ENCODE assay signal across 8 cellular contexts in genomic region chr1:108963052-108963686, GRCh38. TPM values are rescaled to one million over a fixed set of nuclear protein-coding genes. Genes with fewer than 3 reads are reported as not detected.
A peak's percentile ranks its signal among the peaks of the same experiment; 100 is the strongest.
DNase-seq lines count a peak whose midpoint lies in the region; ATAC-seq and TF ChIP-seq lines count a peak whose summit lies in the region.

TSS of gene CLCC1 (minus strand) at chr1:108963484. CDS start at chr1:108950437, 13,047 bp downstream.

- peak within 1 kb of the TSS; percentile 47 for H3K4me2 ChIP-seq in KMS-11

- ATAC-seq in GM21723 (IDR thresholded peaks at IDR 0.05; ENCODE audit: unreplicated experiment), result peak; percentile 92
- peak; percentile 95 to 96 for ATAC-seq in activated T-cell treated with anti-CD3 and anti-CD28 coated beads, Interleukin-2, amount 50 U/mL, for 72 hours (replicated peaks in 1 of 2)

- H3K9me3 ChIP-seq in Peyer's patch (no peaks in the 10 kb centered on the region), esophagus muscularis mucosa (no peaks in the 10 kb centered on the region)

- intact Hi-C loops in esophagus muscularis mucosa (cut with DNase I), result loop anchor here (5.0 kb wide), 1 partner anchor 149 kb away; the partner anchor contains the start of gene ELAPOR1

- TF ChIP-seq CTCF in KMS-11 (conservative IDR thresholded peaks at IDR 0.05; ENCODE audit: low read depth, low read length) (no peak), Peyer's patch (IDR thresholded peaks at IDR 0.05) (peak in 1 of 6 experiments; percentile 26), esophagus muscularis mucosa (IDR thresholded peaks at IDR 0.05) (peak in 1 of 3 experiments; percentile 8)

- peaks cover 12% of the 10 kb centered on the region for H3K79me2 ChIP-seq in KMS-11 (ENCODE audit: insufficient read depth, low read depth)

- TF ChIP-seq POLR2A in Peyer's patch (IDR thresholded peaks at IDR 0.05) (peak; percentile 88 to 91), esophagus muscularis mucosa (IDR thresholded peaks at IDR 0.05; ENCODE audit: low read depth) (peak; percentile 74)

- H3K36me3 ChIP-seq in KMS-11 (ENCODE audit: insufficient read depth) (no peaks in the 10 kb centered on the region), Peyer's patch (peaks cover 0 to 9% (median 0%) of the 10 kb centered on the region in 3 donors), esophagus muscularis mucosa (peaks cover 0 to 14% (median 0%) of the 10 kb centered on the region in 4 donors)

- peaks cover 16% of the 10 kb centered on the region for H3K4me1 Mint-ChIP-seq in activated T-cell treated with anti-CD3 and anti-CD28 coated beads, Interleukin-2, amount 50 U/mL, for 72 hours (ENCODE audit: low read depth)

- peaks cover 4% of the 10 kb centered on the region in 2 donors for H3K36me3 Mint-ChIP-seq in activated T-cell treated with anti-CD3 and anti-CD28 coated beads, Interleukin-2, amount 50 U/mL, for 72 hours (ENCODE audit: insufficient read depth in 2 of 2)

- peak within 1 kb of the TSS; percentile 87 to 94 for H3K4me3 Mint-ChIP-seq in activated T-cell treated with anti-CD3 and anti-CD28 coated beads, Interleukin-2, amount 50 U/mL, for 72 hours

- H3K27me3 Mint-ChIP-seq in activated T-cell treated with anti-CD3 and anti-CD28 coated beads, Interleukin-2, amount 50 U/mL, for 72 hours (ENCODE audit: low read depth), result no peaks in the 10 kb centered on the region

- TF ChIP-seq EP300 in esophagus muscularis mucosa (IDR thresholded peaks at IDR 0.05), result no peak

- H3K27ac Mint-ChIP-seq in activated T-cell treated with anti-CD3 and anti-CD28 coated beads, Interleukin-2, amount 50 U/mL, for 72 hours, result peak within 1 kb of the TSS; percentile 93

- H3K4me3 ChIP-seq in KMS-11 (IDR thresholded peaks at IDR 0.05; ENCODE audit: insufficient read depth, low read depth, low read length) (peak within 1 kb of the TSS; percentile 5), Peyer's patch (peak within 1 kb of the TSS; percentile 66 to 88 (median 78)), esophagus muscularis mucosa (peak within 1 kb of the TSS; percentile 69 to 88 (median 80))

- peaks cover 5% of the 10 kb centered on the region for H3K4me1 ChIP-seq in KMS-11 (ENCODE audit: low read depth, poor library complexity, severe bottlenecking)
- peaks cover 0 to 14% (median 6%) of the 10 kb centered on the region in 4 donors for H3K4me1 ChIP-seq in Peyer's patch
- H3K4me1 ChIP-seq in esophagus muscularis mucosa, result peaks cover 26 to 42% (median 34%) of the 10 kb centered on the region in 4 donors

- H4K20me1 ChIP-seq in KMS-11 (ENCODE audit: insufficient read depth), result no peaks in the 10 kb centered on the region

- DNase-seq in DMS53 (lab: John Stamatoyannopoulos, UW) (peak; percentile 99), Peyer's patch (peak; percentile 96 to 98 (median 97)), esophagus muscularis mucosa (ENCODE audit: extremely low spot score) (peak; percentile 99), myocyte (ENCODE audit: low read depth) (peak; percentile 95)
- DNase-seq in activated T-cell treated with anti-CD3 and anti-CD28 coated beads, Interleukin-2, amount 50 U/mL, for 72 hours, result peak; percentile 93 to 95
- DNase-seq in stimulated activated CD8-positive, alpha-beta memory T cell treated with anti-CD3 and anti-CD28 coated beads, Interleukin-7, amount 100 ng/mL, for 48 hours (ENCODE audit: extremely low read depth in 1 of 2, low read depth in 1 of 2), result peak; percentile 81 to 91

- no peaks in the 10 kb centered on the region for H3K9me3 Mint-ChIP-seq in activated T-cell treated with anti-CD3 and anti-CD28 coated beads, Interleukin-2, amount 50 U/mL, for 72 hours

- H3K9ac ChIP-seq in KMS-11, result peak within 1 kb of the TSS; percentile 94

- H3K27ac ChIP-seq in KMS-11, result peak within 1 kb of the TSS; percentile 97
- peak within 1 kb of the TSS; percentile 92 to 100 (median 97) for H3K27ac ChIP-seq in Peyer's patch
- H3K27ac ChIP-seq in esophagus muscularis mucosa (replicated peaks in 1 of 4), result peak within 1 kb of the TSS; percentile 93 to 99 (median 96)

- H3K27me3 ChIP-seq in KMS-11 (ENCODE audit: insufficient read depth, low read depth), result no peaks in the 10 kb centered on the region
- H3K27me3 ChIP-seq in Peyer's patch, result no peaks in the 10 kb centered on the region
- no peaks in the 10 kb centered on the region for H3K27me3 ChIP-seq in esophagus muscularis mucosa

- WGBS in esophagus muscularis mucosa, result under 1% methylated on average over 52 of the region's 72 CpGs

- peak within 1 kb of the TSS; percentile 71 for H2AFZ ChIP-seq in KMS-11 (ENCODE audit: low read depth)

RNA-seq across cellular contexts. Expression of gene CLCC1, which starts in this region (rescaled TPM):
- total RNA-seq in Peyer's patch, result 10 to 100 TPM; 14.4 to 56.1 (median 18.9) TPM
- total RNA-seq in activated T-cell treated with anti-CD3 and anti-CD28 coated beads, Interleukin-2, amount 50 U/mL, for 72 hours, result 10 to 100 TPM; 17.6 to 19.7 TPM
- total RNA-seq in esophagus muscularis mucosa, result 10 to 100 TPM; 16.6 to 32.4 (median 25.9) TPM
- 14.1 and 15.7 TPM in 2 replicates for total RNA-seq in myocyte
- polyA plus RNA-seq in myocyte (2012), result 15.4 TPM

Comparison
In these comparisons a context has a peak if more than half of its experiments do, and no peak if none do; other contexts are left out.
1. Peak in every context shown above with its lines: DNase-seq, ATAC-seq, H3K4me3 ChIP-seq and H3K27ac ChIP-seq.
2. H3K4me3 ChIP-seq: peak in every context shown above with its lines; median percentile 80 in esophagus muscularis mucosa; 78 in Peyer's patch; 5 in KMS-11.